Comparison of ENCODE assay signal across 13 cellular contexts in genomic region chr1:29260531-29260930, GRCh38. TPM values are rescaled to one million over a fixed set of nuclear protein-coding genes. Genes with fewer than 3 reads are reported as not detected.
A peak's percentile ranks its signal among the peaks of the same experiment; 100 is the strongest.
DNase-seq lines count a peak whose midpoint lies in the region; ATAC-seq and TF ChIP-seq lines count a peak whose summit lies in the region.
"Had no signal": no experiment of that assay in that cellular context is flagged by ENCODE, and none has a peak within 500 bp of the region (broad histone marks: within the 10 kb centered on the region; RNA-seq: fewer than 3 reads in every experiment).

No MANE protein-coding gene starts in this region.

- peaks cover 38% of the 10 kb centered on the region for H3K27me3 Mint-ChIP-seq in activated CD8-positive, alpha-beta T cell treated with anti-CD3 and anti-CD28 coated beads for 36 hours
- H3K27me3 Mint-ChIP-seq in activated CD8-positive, alpha-beta T cell treated with anti-CD3 and anti-CD28 coated beads, Interleukin-2, amount 10 ng/mL, durations not matched to agents 7 days and 5 days (ENCODE audit: low read depth), result peaks cover 43% of the 10 kb centered on the region
- peaks cover 50% of the 10 kb centered on the region for H3K27me3 Mint-ChIP-seq in activated naive CD8-positive, alpha-beta T cell treated with anti-CD3 and anti-CD28 coated beads, Interleukin-2, amount 50 U/mL, for 24 hours

- DNase-seq in activated CD8-positive, alpha-beta T cell treated with anti-CD3 and anti-CD28 coated beads for 36 hours, result no peak
- DNase-seq in activated CD8-positive, alpha-beta T cell treated with anti-CD3 and anti-CD28 coated beads, Interleukin-2, amount 10 ng/mL, durations not matched to agents 7 days and 5 days, result no peak
- DNase-seq in activated naive CD8-positive, alpha-beta T cell treated with anti-CD3 and anti-CD28 coated beads, Interleukin-2, amount 50 U/mL, for 24 hours, result no peak
- DNase-seq in hippocampal formation (lab: John Stamatoyannopoulos, UW), result no peak
- DNase-seq: MV-4-11 had no signal

- H3K36me3 Mint-ChIP-seq in activated CD8-positive, alpha-beta T cell treated with anti-CD3 and anti-CD28 coated beads for 36 hours (ENCODE audit: low read depth), result no peaks in the 10 kb centered on the region
- no peaks in the 10 kb centered on the region for H3K36me3 Mint-ChIP-seq in activated CD8-positive, alpha-beta T cell treated with anti-CD3 and anti-CD28 coated beads, Interleukin-2, amount 10 ng/mL, durations not matched to agents 7 days and 5 days (ENCODE audit: low read depth)
- no peaks in the 10 kb centered on the region for H3K36me3 Mint-ChIP-seq in activated naive CD8-positive, alpha-beta T cell treated with anti-CD3 and anti-CD28 coated beads, Interleukin-2, amount 50 U/mL, for 24 hours (ENCODE audit: low read depth)

- peaks cover 15% of the 10 kb centered on the region for H3K4me1 ChIP-seq in skeletal muscle satellite cell (ENCODE audit: control insufficient read depth, insufficient read depth, low read length)

- peak overlapping the region; percentile 51 for H3K4me3 Mint-ChIP-seq in activated CD8-positive, alpha-beta T cell treated with anti-CD3 and anti-CD28 coated beads for 36 hours
- H3K4me3 Mint-ChIP-seq in activated CD8-positive, alpha-beta T cell treated with anti-CD3 and anti-CD28 coated beads, Interleukin-2, amount 10 ng/mL, durations not matched to agents 7 days and 5 days, result no peak overlapping the region
- peak overlapping the region; percentile 62 for H3K4me3 Mint-ChIP-seq in activated naive CD8-positive, alpha-beta T cell treated with anti-CD3 and anti-CD28 coated beads, Interleukin-2, amount 50 U/mL, for 24 hours

- intact Hi-C loops in activated CD8-positive, alpha-beta T cell treated with anti-CD3 and anti-CD28 coated beads for 36 hours (cut with micrococcal nuclease), result no loop called here

- peaks cover 4% of the 10 kb centered on the region for H3K4me1 Mint-ChIP-seq in activated CD8-positive, alpha-beta T cell treated with anti-CD3 and anti-CD28 coated beads for 36 hours (ENCODE audit: low read depth)
- peaks cover 6% of the 10 kb centered on the region for H3K4me1 Mint-ChIP-seq in activated CD8-positive, alpha-beta T cell treated with anti-CD3 and anti-CD28 coated beads, Interleukin-2, amount 10 ng/mL, durations not matched to agents 7 days and 5 days (ENCODE audit: low read depth)
- peaks cover 5% of the 10 kb centered on the region for H3K4me1 Mint-ChIP-seq in activated naive CD8-positive, alpha-beta T cell treated with anti-CD3 and anti-CD28 coated beads, Interleukin-2, amount 50 U/mL, for 24 hours

- no peak for TF ChIP-seq CTCF in activated CD8-positive, alpha-beta T cell treated with anti-CD3 and anti-CD28 coated beads for 36 hours (IDR thresholded peaks at IDR 0.05)

- POLR2A ChIA-PET in activated CD8-positive, alpha-beta T cell treated with anti-CD3 and anti-CD28 coated beads for 36 hours (lab: Charles Lee), result interaction anchor here (0.9 kb wide), 1 partner anchor 30 kb away, joined by 3 read pairs; the partner anchor contains the start of gene MECR
- POLR2A ChIA-PET in activated CD8-positive, alpha-beta T cell treated with anti-CD3 and anti-CD28 coated beads, Interleukin-2, amount 10 ng/mL, durations not matched to agents 7 days and 5 days (lab: Charles Lee), result no interaction called here

- H3K27ac Mint-ChIP-seq in activated CD8-positive, alpha-beta T cell treated with anti-CD3 and anti-CD28 coated beads for 36 hours, result no peak overlapping the region
- no peak overlapping the region for H3K27ac Mint-ChIP-seq in activated CD8-positive, alpha-beta T cell treated with anti-CD3 and anti-CD28 coated beads, Interleukin-2, amount 10 ng/mL, durations not matched to agents 7 days and 5 days
- no peak overlapping the region for H3K27ac Mint-ChIP-seq in activated naive CD8-positive, alpha-beta T cell treated with anti-CD3 and anti-CD28 coated beads, Interleukin-2, amount 50 U/mL, for 24 hours
- H3K27ac Mint-ChIP-seq: stimulated activated naive CD8-positive, alpha-beta T cell treated with anti-CD3 and anti-CD28 coated beads, Interleukin-15, Interleukin-2, amounts not matched to agents 100 ng/mL and 50 ng/mL, for 24 hours had no signal

- no peak overlapping the region for H3K9ac ChIP-seq in skeletal muscle satellite cell (ENCODE audit: low read depth, low read length)

- H3K9me3 Mint-ChIP-seq in activated CD8-positive, alpha-beta T cell treated with anti-CD3 and anti-CD28 coated beads for 36 hours, result no peaks in the 10 kb centered on the region
- no peaks in the 10 kb centered on the region for H3K9me3 Mint-ChIP-seq in activated CD8-positive, alpha-beta T cell treated with anti-CD3 and anti-CD28 coated beads, Interleukin-2, amount 10 ng/mL, durations not matched to agents 7 days and 5 days (ENCODE audit: insufficient read depth)
- H3K9me3 Mint-ChIP-seq in activated naive CD8-positive, alpha-beta T cell treated with anti-CD3 and anti-CD28 coated beads, Interleukin-2, amount 50 U/mL, for 24 hours, result no peaks in the 10 kb centered on the region
- H3K9me3 Mint-ChIP-seq: stimulated activated naive CD8-positive, alpha-beta T cell treated with anti-CD3 and anti-CD28 coated beads, Interleukin-15, Interleukin-2, amounts not matched to agents 100 ng/mL and 50 ng/mL, for 24 hours had no signal

- CTCF ChIA-PET in activated CD8-positive, alpha-beta T cell treated with anti-CD3 and anti-CD28 coated beads for 36 hours (lab: Charles Lee), result interaction anchor here (1.5 to 2.1 kb wide), 2 partner anchors 10 to 25 kb away, joined by 4 to 5 read pairs; no protein-coding TSS in a partner anchor
- CTCF ChIA-PET in activated CD8-positive, alpha-beta T cell treated with anti-CD3 and anti-CD28 coated beads, Interleukin-2, amount 10 ng/mL, durations not matched to agents 7 days and 5 days (lab: Charles Lee), result no interaction called here

- H3K27me3 ChIP-seq in skeletal muscle satellite cell (ENCODE audit: control insufficient read depth, insufficient read depth, low read length), result no peaks in the 10 kb centered on the region
- H3K27me3 ChIP-seq: SJSA1 had no signal

- H3K36me3 ChIP-seq in skeletal muscle satellite cell (ENCODE audit: insufficient read depth, low read length), result no peaks in the 10 kb centered on the region
- H3K36me3 ChIP-seq: adrenal gland, neutrophil, SJSA1 had no signal

- peak overlapping the region; percentile 51 for H3K4me3 ChIP-seq in iPS-18c (ENCODE audit: insufficient read depth, low read depth, low read length)
- H3K4me3 ChIP-seq in skeletal muscle satellite cell (ENCODE audit: low read length), result no peak overlapping the region

- no peak for ATAC-seq in activated CD8-positive, alpha-beta T cell treated with anti-CD3 and anti-CD28 coated beads for 36 hours
- ATAC-seq in activated CD8-positive, alpha-beta T cell treated with anti-CD3 and anti-CD28 coated beads, Interleukin-2, amount 10 ng/mL, durations not matched to agents 7 days and 5 days, result no peak
- no peak for ATAC-seq in activated naive CD8-positive, alpha-beta T cell treated with anti-CD3 and anti-CD28 coated beads, Interleukin-2, amount 50 U/mL, for 24 hours
- no peak for ATAC-seq in HG03196 (IDR thresholded peaks at IDR 0.05; ENCODE audit: unreplicated experiment)
- no peak for ATAC-seq in GM21423 (IDR thresholded peaks at IDR 0.05; ENCODE audit: unreplicated experiment)

- peak overlapping the region; percentile 90 for H3K4me2 ChIP-seq in skeletal muscle satellite cell (ENCODE audit: low read length)

- H3K9me3 ChIP-seq in iPS-18c (ENCODE audit: control insufficient read depth, insufficient read depth, low read length), result no peaks in the 10 kb centered on the region
- no peaks in the 10 kb centered on the region for H3K9me3 ChIP-seq in skeletal muscle satellite cell (replicated peaks; ENCODE audit: low read length)
- H3K9me3 ChIP-seq: adrenal gland, neutrophil, SJSA1 had no signal

RNA-seq across cellular contexts. Expression of gene PTPRU, which starts 24.2 kb away (rescaled TPM):
- total RNA-seq in activated CD8-positive, alpha-beta T cell treated with anti-CD3 and anti-CD28 coated beads for 36 hours, result under 1 TPM; 0.56 to 0.74 TPM
- total RNA-seq in activated CD8-positive, alpha-beta T cell treated with anti-CD3 and anti-CD28 coated beads, Interleukin-2, amount 10 ng/mL, durations not matched to agents 7 days and 5 days, result under 1 TPM in 1 of 2 experiments, not detected in 1; 0.13 TPM
- 9.4 and 20.3 TPM in 2 replicates for total RNA-seq in skeletal muscle satellite cell (2012; rRNA removed)

RNA-seq across cellular contexts. Expression of gene MECR, which starts 29.8 kb away (rescaled TPM):
- 10 to 100 TPM; 42.2 to 43.5 TPM for total RNA-seq in activated CD8-positive, alpha-beta T cell treated with anti-CD3 and anti-CD28 coated beads for 36 hours
- total RNA-seq in activated CD8-positive, alpha-beta T cell treated with anti-CD3 and anti-CD28 coated beads, Interleukin-2, amount 10 ng/mL, durations not matched to agents 7 days and 5 days, result 10 to 100 TPM; 23.5 to 26.4 TPM
- 34.0 and 35.8 TPM in 2 replicates for total RNA-seq in skeletal muscle satellite cell (2012; rRNA removed)
